Comparison of ENCODE assay signal across 1 cellular context in the genomic region with DNA sequence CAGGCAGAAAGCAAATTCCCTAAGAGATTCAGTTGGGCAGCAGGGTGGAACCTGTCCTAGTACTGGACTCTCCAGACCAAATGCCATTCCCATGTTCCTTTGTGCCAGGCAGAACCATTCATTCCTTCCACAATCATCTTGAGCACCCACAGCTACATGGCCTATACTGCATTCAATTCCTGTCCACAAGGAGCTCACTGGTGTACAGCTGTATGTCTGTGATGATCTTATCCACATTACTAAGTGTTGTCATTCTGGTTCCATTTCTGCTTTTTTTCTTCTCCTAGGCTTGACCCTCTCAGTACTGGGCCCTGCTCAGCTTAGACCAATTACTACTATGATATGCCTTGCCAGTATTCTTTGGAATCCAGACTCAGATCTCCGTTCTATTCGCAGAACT.
A peak's percentile ranks its signal among the peaks of the same experiment; 100 is the strongest.
TF ChIP-seq lines count a peak whose summit lies in the region.

No MANE protein-coding gene starts in this region.

TF ChIP-seq in K562, 482 proteins besides CTCF, POLR2A, EP300 and RAD21 (continued from another document):
- no peak for TF ChIP-seq KAT8 (IDR thresholded peaks at IDR 0.05; ENCODE audit: low read depth)
- TF ChIP-seq ZNF316 (IDR thresholded peaks at IDR 0.05), result peak; percentile 57
- TF ChIP-seq ZNF184 (CRISPR knock-in tag; IDR thresholded peaks at IDR 0.05), result no peak
- no peak for TF ChIP-seq ZNF436 (CRISPR knock-in tag; IDR thresholded peaks at IDR 0.05)
- no peak for TF ChIP-seq SMAD2 (IDR thresholded peaks at IDR 0.05; ENCODE audit: low read depth, low read length)
